18 cellular contexts compared by ENCODE assay signal in genomic region chr16:66044089-66044488, GRCh38.
DNase-seq lines count a peak whose midpoint lies in the region; ATAC-seq, FAIRE-seq and TF ChIP-seq lines count a peak whose summit lies in the region.
"Had no signal": no experiment of that assay in that cellular context is flagged by ENCODE, and none has a peak within 500 bp of the region (broad histone marks: within the 10 kb centered on the region; RNA-seq: fewer than 3 reads in every experiment).

No MANE protein-coding gene starts in this region.

- H4K20me1 ChIP-seq in K562 (replicated peaks; ENCODE audit: control insufficient read depth, insufficient read depth, low read length): no peaks in the 10 kb centered on the region

- no peak for TF ChIP-seq RAD21 in K562 (CRISPR knock-in tag; conservative IDR thresholded peaks at IDR 0.05 in 1 of 2, IDR thresholded peaks at IDR 0.05 in 1 of 2)

- H2AFZ ChIP-seq in K562 (ENCODE audit: low read depth, low read length): no peak overlapping the region
- H2AFZ ChIP-seq: GM23338 had no signal

- H3K27me3 Mint-ChIP-seq in MCF 10A (ENCODE audit: insufficient read depth, unreplicated experiment) (no peaks in the 10 kb centered on the region), nephron (ENCODE audit: low read depth) (peaks cover 9% of the 10 kb centered on the region)

- H3K4me3 ChIP-seq in breast epithelium: no peak overlapping the region
- no peak overlapping the region for H3K4me3 ChIP-seq in K562
- H3K4me3 ChIP-seq: GM23338 had no signal

- H3K9me3 ChIP-seq in breast epithelium (no peaks in the 10 kb centered on the region), K562 (replicated peaks; ENCODE audit: control insufficient read depth, insufficient read depth, low read depth, low read length) (no peaks in the 10 kb centered on the region)

- H3K9ac ChIP-seq in K562 (ENCODE audit: insufficient read depth in 1 of 2, low read depth in 2 of 2, low read length in 2 of 2): no peak overlapping the region

- H3K36me3 Mint-ChIP-seq in MCF 10A (ENCODE audit: insufficient read depth, unreplicated experiment) (no peaks in the 10 kb centered on the region), nephron (ENCODE audit: low read depth) (no peaks in the 10 kb centered on the region)
- H3K36me3 Mint-ChIP-seq: CD4-positive, alpha-beta memory T cell had no signal

- no peak for TF ChIP-seq CTCF in MCF 10A (IDR thresholded peaks at IDR 0.05; ENCODE audit: unreplicated experiment)
- no peak for TF ChIP-seq CTCF in breast epithelium (IDR thresholded peaks at IDR 0.05)
- no peak for TF ChIP-seq CTCF in K562 (IDR thresholded peaks at IDR 0.05 in 2 of 3, conservative IDR thresholded peaks at IDR 0.05 in 1 of 3; ENCODE audit: insufficient read depth in 2 of 3, low read depth in 1 of 3, low read length in 3 of 3)
- TF ChIP-seq CTCF in nephron (IDR thresholded peaks at IDR 0.05; ENCODE audit: unreplicated experiment in 3 of 3): no peak

- intact Hi-C loops in MCF 10A (cut with micrococcal nuclease): no loop called here
- intact Hi-C loops in breast epithelium (cut with DNase I; ENCODE audit: low total_unique reads): no loop called here
- intact Hi-C loops in K562 (cut with micrococcal nuclease): no loop called here
- intact Hi-C loops in cardiac septum (cut with DNase I): no loop called here

- no peaks in the 10 kb centered on the region for H3K27me3 ChIP-seq in breast epithelium
- H3K27me3 ChIP-seq in K562 (ENCODE audit: control insufficient read depth in 2 of 2, insufficient read depth in 2 of 2, low read length in 2 of 2): no peaks in the 10 kb centered on the region

- CTCF ChIA-PET in MCF 10A (lab: Yijun Ruan, JAX) (no interaction called here), K562 (lab: Yijun Ruan, JAX; ENCODE audit: low intra/inter-chr PET ratio) (no interaction called here)

- no peak overlapping the region for H3K4me2 ChIP-seq in K562 (ENCODE audit: insufficient read depth, low read length)
- H3K4me2 ChIP-seq: GM23338 had no signal

- H3K4me3 Mint-ChIP-seq in MCF 10A (ENCODE audit: unreplicated experiment) (no peak overlapping the region), nephron (no peak overlapping the region)
- H3K4me3 Mint-ChIP-seq: CD4-positive, alpha-beta memory T cell; GM23338; H9 had no signal

- no peak for FAIRE-seq in K562 (lab: Jason Lieb, UNC)
- FAIRE-seq: GM12891, GM18507 had no signal

- H3K4me1 Mint-ChIP-seq in MCF 10A (ENCODE audit: insufficient read depth, unreplicated experiment) (no peaks in the 10 kb centered on the region), nephron (peaks cover 21% of the 10 kb centered on the region)
- H3K4me1 Mint-ChIP-seq: CD4-positive, alpha-beta memory T cell had no signal

- H3K27ac Mint-ChIP-seq in MCF 10A (ENCODE audit: low read depth, unreplicated experiment) (no peak overlapping the region), nephron (peak overlapping the region in 2 of 3 experiments; percentile 47 to 56)
- H3K27ac Mint-ChIP-seq: CD4-positive, alpha-beta memory T cell; GM23338; H9 had no signal

- no peaks in the 10 kb centered on the region for H3K4me1 ChIP-seq in breast epithelium
- H3K4me1 ChIP-seq in K562 (replicated peaks in 1 of 2; ENCODE audit: control insufficient read depth in 2 of 2, insufficient read depth in 2 of 2, low read length in 2 of 2): no peaks in the 10 kb centered on the region

- H3K9me3 Mint-ChIP-seq in MCF 10A (ENCODE audit: unreplicated experiment) (peaks cover 33% of the 10 kb centered on the region), nephron (peaks cover 12% of the 10 kb centered on the region)
- H3K9me3 Mint-ChIP-seq: GM23338 had no signal

- no peak for TF ChIP-seq EP300 in K562 (IDR thresholded peaks at IDR 0.05; ENCODE audit: low read length)

- DNase-seq in MCF 10A (ENCODE audit: unreplicated experiment): peak; percentile 2
- DNase-seq in breast epithelium (ENCODE audit: low spot score in 2 of 2): no peak
- no peak for DNase-seq in K562 (ENCODE audit: extremely low read depth in 1 of 4, low spot score in 3 of 4)
- no peak for DNase-seq in NCI-H1694 (lab: John Stamatoyannopoulos, UW)
- no peak for DNase-seq in cardiac septum (ENCODE audit: low spot score)
- DNase-seq: C1 segment of cervical spinal cord; Calu3; CD4-positive, alpha-beta memory T cell; COR-L47; DMS53; DMS79 treated with DMSO at 0.1 percent for 48 hours; GF-D8; H9 had no signal

- WGBS in K562 (ENCODE audit: insufficient coverage, low coverage, missing lambda C conversion rate): 0% methylated on average over 3 of the region's 3 CpGs

- TF ChIP-seq POLR2A in breast epithelium (IDR thresholded peaks at IDR 0.05): no peak
- no peak for TF ChIP-seq POLR2A in K562 (conservative IDR thresholded peaks at IDR 0.05)

- in situ Hi-C loops in K562 (cut with MboI): no loop called here

- no peaks in the 10 kb centered on the region for H3K79me2 ChIP-seq in K562 (ENCODE audit: control insufficient read depth, insufficient read depth, low read length)

- no peak for ATAC-seq in K562
- ATAC-seq: GM23338, HCT116 had no signal

- H3K36me3 ChIP-seq in breast epithelium: no peaks in the 10 kb centered on the region
- no peaks in the 10 kb centered on the region for H3K36me3 ChIP-seq in K562 (ENCODE audit: control insufficient read depth, insufficient read depth, low read length)

- H3K27ac ChIP-seq in breast epithelium: no peak overlapping the region
- no peak overlapping the region for H3K27ac ChIP-seq in K562 (ENCODE audit: extremely low read depth, low read depth, low read length)

- POLR2A ChIA-PET in MCF 10A (lab: Yijun Ruan, JAX): no interaction called here
- POLR2A ChIA-PET in K562 (lab: Yijun Ruan, JAX): no interaction called here

- BruUV-seq in MCF 10A (replicated peaks; lab: Mats Ljungman, UMichigan): no TSS peak
- no TSS peak for BruUV-seq in K562 (replicated peaks; lab: Mats Ljungman, UMichigan)

- no peaks in the 10 kb centered on the region for H3K9me1 ChIP-seq in K562 (ENCODE audit: control insufficient read depth, insufficient read depth, low read length)

TF ChIP-seq in K562, 482 proteins besides CTCF, POLR2A, EP300 and RAD21:
- TF ChIP-seq TAF9B (IDR thresholded peaks at IDR 0.05; ENCODE audit: partially characterized antibody): no peak
- TF ChIP-seq NFIC (IDR thresholded peaks at IDR 0.05): peak; percentile 52
- TF ChIP-seq HNRNPLL (IDR thresholded peaks at IDR 0.05; ENCODE audit: low read depth, low read length, poor library complexity, severe bottlenecking): no peak
- no peak for TF ChIP-seq ZBTB43 (CRISPR knock-in tag; IDR thresholded peaks at IDR 0.05)
- TF ChIP-seq ZNF12 (CRISPR knock-in tag; IDR thresholded peaks at IDR 0.05): no peak
- TF ChIP-seq MCM2 (IDR thresholded peaks at IDR 0.05; ENCODE audit: low read depth): no peak
- TF ChIP-seq USF2 (CRISPR knock-in tag; IDR thresholded peaks at IDR 0.05): no peak
TF ChIP-seq in K562: peak in this region for 1.
